1 cellular context compared by ENCODE assay signal in the genomic region with DNA sequence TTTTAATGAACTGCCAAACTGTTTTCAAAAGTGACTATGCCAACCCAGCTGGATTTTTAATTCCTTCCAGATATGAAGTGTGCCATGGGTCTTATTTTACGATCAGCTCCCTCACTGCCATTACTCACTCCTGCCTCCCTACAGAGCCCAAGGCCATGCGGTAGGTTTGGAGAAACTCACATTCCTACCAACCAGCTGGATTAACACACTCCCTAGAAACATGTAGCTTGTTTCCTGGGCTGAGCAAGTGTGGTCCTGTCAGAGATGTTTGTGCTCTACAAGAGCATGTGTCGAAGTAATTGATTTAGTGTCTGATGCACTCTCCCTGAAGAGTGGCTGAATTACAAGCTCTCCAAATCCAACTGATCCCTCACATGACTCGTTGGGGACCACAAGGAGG.
TF ChIP-seq lines count a peak whose summit lies in the region.

No MANE protein-coding gene starts in this region.

TF ChIP-seq in SK-N-SH, 30 proteins besides CTCF, POLR2A, EP300 and RAD21 (continued from another document):
- TF ChIP-seq RCOR1 (IDR thresholded peaks at IDR 0.05; ENCODE audit: low read length) (no peak), JUND (IDR thresholded peaks at IDR 0.05) (no peak), CHD2 (IDR thresholded peaks at IDR 0.05; ENCODE audit: low read length, partially characterized antibody) (no peak), IRF3 (IDR thresholded peaks at IDR 0.05; ENCODE audit: low read depth, low read length) (no peak), FOXM1 (IDR thresholded peaks at IDR 0.05; ENCODE audit: low read depth) (no peak)
TF ChIP-seq in SK-N-SH: peak in this region for 2.
